Comparison of ENCODE assay signal across 8 cellular contexts in the genomic region with DNA sequence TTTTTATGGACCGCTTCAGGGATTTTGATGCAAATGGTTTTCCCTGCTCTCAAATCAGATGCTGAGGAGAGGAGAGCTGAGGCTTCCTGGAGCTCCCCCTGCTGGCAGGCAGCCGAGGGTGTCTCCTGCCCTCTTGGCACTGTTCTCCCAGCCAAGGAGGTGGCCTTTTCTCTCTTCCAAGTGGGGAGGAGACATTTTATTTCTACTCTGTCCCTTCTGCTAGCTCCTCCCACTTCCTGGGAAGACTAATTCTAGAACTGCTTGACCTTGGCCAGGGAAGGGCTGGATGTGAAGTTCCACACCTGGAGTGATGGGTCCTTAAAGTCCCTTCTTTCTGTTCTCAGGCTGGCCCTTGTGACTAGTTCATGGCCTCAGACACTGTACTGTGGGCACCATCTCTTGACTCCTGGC. TPM values are rescaled to one million over a fixed set of nuclear protein-coding genes. Genes with fewer than 3 reads are reported as not detected.
DNase-seq lines count a peak whose midpoint lies in the region; ATAC-seq and TF ChIP-seq lines count a peak whose summit lies in the region.

No MANE protein-coding gene starts in this region.

- H3K4me3 Mint-ChIP-seq in CD8-positive, alpha-beta memory T cell = peak overlapping the region in 3 of 7 donors; percentile 32 to 86 (median 72)
- H3K4me3 Mint-ChIP-seq in activated T-helper 17 cell treated with anti-CD3 and anti-CD28 coated beads, Interleukin-2, amount 50 U/mL, for 72 hours = peak overlapping the region; percentile 81
- H3K4me3 Mint-ChIP-seq in nephron progenitor cell = peak overlapping the region; percentile 60

- peaks cover 38% of the 10 kb centered on the region for H3K4me1 ChIP-seq in CD8-positive, alpha-beta memory T cell (ENCODE audit: insufficient read depth, low read length)
- H3K4me1 ChIP-seq in Panc1 (ENCODE audit: control insufficient read depth, insufficient read depth, low read length) = peaks cover 34% of the 10 kb centered on the region

- peak; percentile 52 to 76 (median 65) for DNase-seq in CD8-positive, alpha-beta memory T cell
- DNase-seq in HS-27A (ENCODE audit: low read depth) (peak; percentile 81), Panc1 (ENCODE audit: low read depth, low spot score) (peak; percentile 68), fibroblast of peridontal ligament (ENCODE audit: extremely low read depth) (peak; percentile 91), nephron progenitor cell (peak; percentile 89)
- peak; percentile 64 for DNase-seq in stimulated activated naive CD4-positive, alpha-beta T cell treated with Interleukin-2 at 50 U/mL for 16 hours (lab: John Stamatoyannopoulos, UW)

- peaks cover 28 to 47% (median 29%) of the 10 kb centered on the region in 3 donors for H3K4me1 Mint-ChIP-seq in CD8-positive, alpha-beta memory T cell
- H3K4me1 Mint-ChIP-seq in activated T-helper 17 cell treated with anti-CD3 and anti-CD28 coated beads, Interleukin-2, amount 50 U/mL, for 72 hours = peaks cover 13% of the 10 kb centered on the region
- peaks cover 90% of the 10 kb centered on the region for H3K4me1 Mint-ChIP-seq in nephron progenitor cell

- TF ChIP-seq CTCF in Panc1 (IDR thresholded peaks at IDR 0.05) = peak; percentile 93
- TF ChIP-seq CTCF in nephron progenitor cell (IDR thresholded peaks at IDR 0.05) = peak; percentile 92

- H3K9me3 ChIP-seq in CD8-positive, alpha-beta memory T cell (ENCODE audit: low read length) = no peaks in the 10 kb centered on the region
- no peaks in the 10 kb centered on the region for H3K9me3 ChIP-seq in Panc1 (ENCODE audit: control insufficient read depth, insufficient read depth, low read depth, low read length)

- peaks cover 0 to 1% of the 10 kb centered on the region in 2 donors for H3K27me3 Mint-ChIP-seq in CD8-positive, alpha-beta memory T cell
- H3K27me3 Mint-ChIP-seq in activated T-helper 17 cell treated with anti-CD3 and anti-CD28 coated beads, Interleukin-2, amount 50 U/mL, for 72 hours = no peaks in the 10 kb centered on the region
- H3K27me3 Mint-ChIP-seq in nephron progenitor cell (ENCODE audit: low read depth, poor library complexity) = peaks cover 3% of the 10 kb centered on the region

- no peak overlapping the region for H3K27ac ChIP-seq in CD8-positive, alpha-beta memory T cell (ENCODE audit: low read depth, low read length)
- no peak overlapping the region for H3K27ac ChIP-seq in Panc1 (ENCODE audit: low read length)

- no peaks in the 10 kb centered on the region for H3K27me3 ChIP-seq in CD8-positive, alpha-beta memory T cell (ENCODE audit: insufficient read depth, low read length, poor library complexity, severe bottlenecking)
- no peaks in the 10 kb centered on the region for H3K27me3 ChIP-seq in Panc1 (ENCODE audit: control insufficient read depth, insufficient read depth, low read length)

- peak overlapping the region in 6 of 8 donors; percentile 6 to 86 (median 63) for H3K27ac Mint-ChIP-seq in CD8-positive, alpha-beta memory T cell
- peak overlapping the region; percentile 30 for H3K27ac Mint-ChIP-seq in activated T-helper 17 cell treated with anti-CD3 and anti-CD28 coated beads, Interleukin-2, amount 50 U/mL, for 72 hours
- peak overlapping the region; percentile 96 for H3K27ac Mint-ChIP-seq in nephron progenitor cell

- CTCF ChIA-PET in CD8-positive, alpha-beta memory T cell (lab: Charles Lee) = interaction anchor here (0.7 to 7.8 kb wide), 35 partner anchors 9 to 647 kb away, joined by 3 to 122 read pairs (median 5); a partner anchor contains a TSS
- CTCF ChIA-PET in Panc1 (lab: Charles Lee) = interaction anchor here (0.8 to 1.4 kb wide), 5 partner anchors 11 to 481 kb away, joined by 3 to 7 read pairs (median 5); no protein-coding TSS in a partner anchor

- H3K36me3 Mint-ChIP-seq in CD8-positive, alpha-beta memory T cell = peaks cover 0 to 38% (median 2%) of the 10 kb centered on the region in 3 donors
- peaks cover 26% of the 10 kb centered on the region for H3K36me3 Mint-ChIP-seq in activated T-helper 17 cell treated with anti-CD3 and anti-CD28 coated beads, Interleukin-2, amount 50 U/mL, for 72 hours (ENCODE audit: low read depth)
- H3K36me3 Mint-ChIP-seq in nephron progenitor cell (ENCODE audit: low read depth) = peaks cover 5% of the 10 kb centered on the region

- intact Hi-C loops in Panc1 (cut with micrococcal nuclease; ENCODE audit: unreplicated experiment) = no loop called here

- POLR2A ChIA-PET in CD8-positive, alpha-beta memory T cell (lab: Charles Lee) = interaction anchor here (0.8 to 1.2 kb wide), 4 partner anchors 13 to 483 kb away, joined by 3 to 10 read pairs (median 4); a partner anchor contains a TSS
- POLR2A ChIA-PET in Panc1 (lab: Charles Lee) = interaction anchor here (0.6 kb wide), 1 partner anchor 417 kb away, joined by 5 read pairs; no protein-coding TSS in a partner anchor

- in situ Hi-C loops in Panc1 (cut with HindIII; ENCODE audit: low pct_unique_long_range_greater_than_20kb, low sequenced_read_pairs) = no loop called here

- no peak overlapping the region for H3K4me3 ChIP-seq in CD8-positive, alpha-beta memory T cell (ENCODE audit: low read length)
- no peak overlapping the region for H3K4me3 ChIP-seq in Panc1 (ENCODE audit: low read depth in 2 of 2, low read length in 2 of 2)

- ATAC-seq in Panc1 (peak; percentile 59), HG03520 (IDR thresholded peaks at IDR 0.05; ENCODE audit: unreplicated experiment) (no peak)
- peak; percentile 28 for ATAC-seq in activated T-helper 17 cell treated with anti-CD3 and anti-CD28 coated beads, Interleukin-2, amount 50 U/mL, for 72 hours (replicated peaks)

- H3K36me3 ChIP-seq in CD8-positive, alpha-beta memory T cell (ENCODE audit: insufficient read depth, low read length) = peaks cover 21% of the 10 kb centered on the region
- no peaks in the 10 kb centered on the region for H3K36me3 ChIP-seq in Panc1 (ENCODE audit: control insufficient read depth, insufficient read depth, low read length)

- H3K9me3 Mint-ChIP-seq in CD8-positive, alpha-beta memory T cell = no peaks in the 10 kb centered on the region
- H3K9me3 Mint-ChIP-seq in activated T-helper 17 cell treated with anti-CD3 and anti-CD28 coated beads, Interleukin-2, amount 50 U/mL, for 72 hours = no peaks in the 10 kb centered on the region
- no peaks in the 10 kb centered on the region for H3K9me3 Mint-ChIP-seq in nephron progenitor cell

- BruUV-seq in Panc1 (replicated peaks; lab: Mats Ljungman, UMichigan) = no TSS peak

RNA-seq across cellular contexts. Expression of a gene that starts 31.8 kb away (rescaled TPM):
- 100 to 1,000 TPM; 107 to 116 TPM for total RNA-seq in CD8-positive, alpha-beta memory T cell
- 15.6 TPM for polyA plus RNA-seq in CD8-positive, alpha-beta memory T cell
- total RNA-seq in Panc1 (2021; ENCODE audit: unreplicated experiment) = 114 TPM
- polyA plus RNA-seq in Panc1 (2012; ENCODE audit: insufficient read length) = 97.5 TPM
- 100 to 1,000 TPM in 1 of 2 donors, 10 to 100 TPM in 1; 77.9 to 131 TPM for total RNA-seq in activated T-helper 17 cell treated with anti-CD3 and anti-CD28 coated beads, Interleukin-2, amount 50 U/mL, for 72 hours

RNA-seq across cellular contexts. Expression of a gene that starts 32.4 kb away (rescaled TPM):
- 1 to 10 TPM; 9.8 to 10.0 TPM for total RNA-seq in CD8-positive, alpha-beta memory T cell
- polyA plus RNA-seq in CD8-positive, alpha-beta memory T cell = 20.1 TPM
- 38.8 TPM for total RNA-seq in Panc1 (2021; ENCODE audit: unreplicated experiment)
- polyA plus RNA-seq in Panc1 (2012; ENCODE audit: insufficient read length) = 71.7 TPM
- 10 to 100 TPM; 19.8 to 21.8 TPM for total RNA-seq in activated T-helper 17 cell treated with anti-CD3 and anti-CD28 coated beads, Interleukin-2, amount 50 U/mL, for 72 hours

RNA-seq across cellular contexts. Expression of a gene that starts 35.0 kb away (rescaled TPM):
- 1 to 10 TPM; 2.8 to 3.0 TPM for total RNA-seq in CD8-positive, alpha-beta memory T cell
- 0.16 TPM for polyA plus RNA-seq in CD8-positive, alpha-beta memory T cell
- total RNA-seq in Panc1 (2021; ENCODE audit: unreplicated experiment) = 44.6 TPM
- polyA plus RNA-seq in Panc1 (2012; ENCODE audit: insufficient read length) = 56.2 TPM
- 1 to 10 TPM in 1 of 2 donors, under 1 TPM in 1; 0.67 to 2.2 TPM for total RNA-seq in activated T-helper 17 cell treated with anti-CD3 and anti-CD28 coated beads, Interleukin-2, amount 50 U/mL, for 72 hours

Comparison
In these comparisons a context has a peak if more than half of its experiments do, and no peak if none do; other contexts are left out.
1. H3K27ac Mint-ChIP-seq: peak in every context shown above with its lines; median percentile 96 in nephron progenitor cell; 63 in CD8-positive, alpha-beta memory T cell; 30 in activated T-helper 17 cell treated with anti-CD3 and anti-CD28 coated beads, Interleukin-2, amount 50 U/mL, for 72 hours.
2. RNA of a gene that starts 35.0 kb away (total RNA-seq): 44.6 TPM in Panc1 (single experiment); 2.8 to 3.0 TPM in CD8-positive, alpha-beta memory T cell and 0.67 to 2.2 TPM in activated T-helper 17 cell treated with anti-CD3 and anti-CD28 coated beads, Interleukin-2, amount 50 U/mL, for 72 hours; every median in the first group is over 10 times any median in the second.
3. Peak in every context shown above with its lines, with median percentiles within 50 percentile points of each other: DNase-seq.